ENCODE assay signal across 20 cellular contexts in genomic region chr3:131807822-131808221, GRCh38.
DNase-seq lines count a peak whose midpoint lies in the region; ATAC-seq lines count a peak whose summit lies in the region.
"Had no signal": no experiment of that assay in that cellular context is flagged by ENCODE, and none has a peak within 500 bp of the region (broad histone marks: within the 10 kb centered on the region; RNA-seq: fewer than 3 reads in every experiment).

No MANE protein-coding gene starts in this region.

- peak; percentile 86 for ATAC-seq in GM18867 (IDR thresholded peaks at IDR 0.05; ENCODE audit: unreplicated experiment)
- ATAC-seq in GM21529 (IDR thresholded peaks at IDR 0.05; ENCODE audit: unreplicated experiment), result peak; percentile 49
- peak; percentile 85 for ATAC-seq in HG03342 (IDR thresholded peaks at IDR 0.05; ENCODE audit: unreplicated experiment)
- no peak for ATAC-seq in HG02678 (IDR thresholded peaks at IDR 0.05; ENCODE audit: unreplicated experiment)
- ATAC-seq: activated T-cell treated with anti-CD3 and anti-CD28 coated beads, Interleukin-2, amount 50 U/mL, for 4 hours; body of pancreas; left lobe of liver; stimulated activated naive CD8-positive, alpha-beta T cell treated with anti-CD3 and anti-CD28 coated beads, Interleukin-15, Interleukin-2, amounts not matched to agents 100 U/mL and 50 U/mL, for 24 hours had no signal

- DNase-seq in NCI-H82 (lab: John Stamatoyannopoulos, UW) (no peak), amniotic stem cell (lab: John Stamatoyannopoulos, UW) (no peak), NOMO-1 treated with dmso at 0.1 percent for 144 hours (lab: John Stamatoyannopoulos, UW; ENCODE audit: unreplicated experiment) (no peak)
- DNase-seq: activated T-cell treated with anti-CD3 and anti-CD28 coated beads, Interleukin-2, amount 50 U/mL, for 4 hours; body of pancreas; effector CD8-positive, alpha-beta T cell; EL; erythroblast; head of caudate nucleus; mesenchymal stem cell; NCI-H1694 treated with DMSO at 0.1 percent for 48 hours; NCI-H526 treated with DMSO at 0.1 percent for 48 hours; RPMI8226; stimulated activated CD4-positive, alpha-beta T cell treated with anti-CD3 and anti-CD28 coated beads, Interleukin-15, amount 100 ng/mL, for 24 hours; stimulated activated naive CD8-positive, alpha-beta T cell treated with anti-CD3 and anti-CD28 coated beads, Interleukin-15, Interleukin-2, amounts not matched to agents 100 U/mL and 50 U/mL, for 24 hours had no signal
